Comparison of ENCODE assay signal across 15 cellular contexts in genomic region chr2:137023205-137023604, GRCh38.
"Had no signal": no experiment of that assay in that cellular context is flagged by ENCODE, and none has a peak within 500 bp of the region (broad histone marks: within the 10 kb centered on the region; RNA-seq: fewer than 3 reads in every experiment).

No MANE protein-coding gene starts in this region.

- H3K4me1 ChIP-seq: sigmoid colon had no signal

- H3K36me3 ChIP-seq: sigmoid colon had no signal

- H3K9me3 ChIP-seq: mucosa of descending colon, sigmoid colon had no signal

- DNase-seq: cortex of kidney; dorsolateral prefrontal cortex; effector CD8-positive, alpha-beta T cell; foreskin melanocyte; head of caudate nucleus; left colon; mammary epithelial cell; mucosa of descending colon; naive thymus-derived CD8-positive, alpha-beta T cell; posterior cingulate gyrus; sigmoid colon; stimulated activated naive CD4-positive, alpha-beta T cell treated with Interleukin-2 at 50 U/mL for 16 hours; trophoblast cell had no signal

- H3K9me3 Mint-ChIP-seq: naive thymus-derived CD8-positive, alpha-beta T cell had no signal

- H3K4me3 ChIP-seq: dorsolateral prefrontal cortex, hepatocyte, mucosa of descending colon, sigmoid colon, skin epidermis had no signal

- ATAC-seq: left colon; mucosa of descending colon; naive thymus-derived CD8-positive, alpha-beta T cell had no signal

- H3K27me3 ChIP-seq: hepatocyte, sigmoid colon had no signal

- H3K4me1 Mint-ChIP-seq: naive thymus-derived CD8-positive, alpha-beta T cell had no signal

- H3K27ac Mint-ChIP-seq: naive thymus-derived CD8-positive, alpha-beta T cell had no signal

- H3K4me3 Mint-ChIP-seq: naive thymus-derived CD8-positive, alpha-beta T cell had no signal

- H3K27ac ChIP-seq: dorsolateral prefrontal cortex, hepatocyte, sigmoid colon, skin epidermis had no signal

- H3K79me2 ChIP-seq: hepatocyte had no signal

- H3K4me2 ChIP-seq: hepatocyte had no signal
